1 cellular context compared by ENCODE assay signal in the genomic region with DNA sequence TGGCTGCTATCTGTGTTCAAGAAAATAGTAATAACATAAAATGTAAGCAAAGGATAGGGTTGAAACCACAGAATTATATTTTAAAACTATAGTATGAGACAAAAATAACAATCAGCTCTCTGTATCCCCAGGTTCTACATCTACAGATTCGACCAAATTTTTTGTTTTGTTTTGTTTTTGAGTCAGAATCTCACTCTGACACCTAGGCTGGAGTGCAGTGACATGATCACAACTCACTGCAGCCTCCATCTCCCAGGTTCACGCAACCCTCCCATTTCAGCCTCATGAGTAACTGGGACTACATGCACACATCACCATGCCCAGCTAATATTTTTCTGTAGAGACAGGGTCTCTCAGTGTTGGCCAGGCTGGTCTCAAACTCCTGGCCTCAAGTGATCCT.
A peak's percentile ranks its signal among the peaks of the same experiment; 100 is the strongest.
TF ChIP-seq lines count a peak whose summit lies in the region.

No MANE protein-coding gene starts in this region.

TF ChIP-seq in HepG2, 621 proteins besides CTCF, POLR2A, EP300 and RAD21:
- no peak for TF ChIP-seq ZNF101 (CRISPR knock-in tag; IDR thresholded peaks at IDR 0.05; ENCODE audit: borderline replicate concordance, low read depth)
- TF ChIP-seq, protein P1, sequence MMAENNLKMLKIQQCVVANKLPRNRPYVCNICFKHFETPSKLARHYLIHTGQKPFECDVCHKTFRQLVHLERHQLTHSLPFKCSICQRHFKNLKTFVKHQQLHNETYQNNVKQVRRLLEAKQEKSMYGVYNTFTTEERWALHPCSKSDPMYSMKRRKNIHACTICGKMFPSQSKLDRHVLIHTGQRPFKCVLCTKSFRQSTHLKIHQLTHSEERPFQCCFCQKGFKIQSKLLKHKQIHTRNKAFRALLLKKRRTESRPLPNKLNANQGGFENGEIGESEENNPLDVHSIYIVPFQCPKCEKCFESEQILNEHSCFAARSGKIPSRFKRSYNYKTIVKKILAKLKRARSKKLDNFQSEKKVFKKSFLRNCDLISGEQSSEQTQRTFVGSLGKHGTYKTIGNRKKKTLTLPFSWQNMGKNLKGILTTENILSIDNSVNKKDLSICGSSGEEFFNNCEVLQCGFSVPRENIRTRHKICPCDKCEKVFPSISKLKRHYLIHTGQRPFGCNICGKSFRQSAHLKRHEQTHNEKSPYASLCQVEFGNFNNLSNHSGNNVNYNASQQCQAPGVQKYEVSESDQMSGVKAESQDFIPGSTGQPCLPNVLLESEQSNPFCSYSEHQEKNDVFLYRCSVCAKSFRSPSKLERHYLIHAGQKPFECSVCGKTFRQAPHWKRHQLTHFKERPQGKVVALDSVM (CRISPR knock-in tag; IDR thresholded peaks at IDR 0.05) = peak; percentile 21; the same call in 1 of the 2 replicates
